22 cellular contexts compared by ENCODE assay signal in genomic region chr20:45017281-45017680, GRCh38. TPM values are rescaled to one million over a fixed set of nuclear protein-coding genes. Genes with fewer than 3 reads are reported as not detected.
DNase-seq lines count a peak whose midpoint lies in the region; ATAC-seq and TF ChIP-seq lines count a peak whose summit lies in the region.
"Had no signal": no experiment of that assay in that cellular context is flagged by ENCODE, and none has a peak within 500 bp of the region (broad histone marks: within the 10 kb centered on the region; RNA-seq: fewer than 3 reads in every experiment).

No MANE protein-coding gene starts in this region.

- H3K27me3 Mint-ChIP-seq in activated naive CD4-positive, alpha-beta T cell treated with anti-CD3 and anti-CD28 coated beads, Interleukin-2, amount 50 U/mL, for 24 hours, result no peaks in the 10 kb centered on the region
- no peaks in the 10 kb centered on the region for H3K27me3 Mint-ChIP-seq in activated naive CD4-positive, alpha-beta T cell treated with anti-CD3 and anti-CD28 coated beads, Interleukin-2, amount 10 ng/mL, durations not matched to agents 7 days and 5 days
- no peaks in the 10 kb centered on the region; the same call in 1 of the 2 replicates for H3K27me3 Mint-ChIP-seq in HFFc6 (ENCODE audit: insufficient read depth)
- no peaks in the 10 kb centered on the region for H3K27me3 Mint-ChIP-seq in endodermal cell (ENCODE audit: insufficient read depth)
- H3K27me3 Mint-ChIP-seq in natural killer cell (ENCODE audit: low read depth in 2 of 2), result no peaks in the 10 kb centered on the region
- H3K27me3 Mint-ChIP-seq: type B pancreatic cell had no signal

- H3K9me3 Mint-ChIP-seq in activated naive CD4-positive, alpha-beta T cell treated with anti-CD3 and anti-CD28 coated beads, Interleukin-2, amount 50 U/mL, for 24 hours, result no peaks in the 10 kb centered on the region
- H3K9me3 Mint-ChIP-seq in activated naive CD4-positive, alpha-beta T cell treated with anti-CD3 and anti-CD28 coated beads, Interleukin-2, amount 10 ng/mL, durations not matched to agents 7 days and 5 days, result no peaks in the 10 kb centered on the region
- H3K9me3 Mint-ChIP-seq in HFFc6 (no peaks in the 10 kb centered on the region), endodermal cell (no peaks in the 10 kb centered on the region), natural killer cell (no peaks in the 10 kb centered on the region)
- H3K9me3 Mint-ChIP-seq: activated T-cell treated with anti-CD3 and anti-CD28 coated beads, Interleukin-2, amount 50 U/mL, for 4 hours; type B pancreatic cell had no signal

- H3K4me3 ChIP-seq in endodermal cell (ENCODE audit: low read length) (no peak overlapping the region), A673 (ENCODE audit: low read depth, low read length, poor library complexity, severe bottlenecking) (no peak overlapping the region)
- H3K4me3 ChIP-seq: adrenal gland, HAP-1 had no signal

- POLR2A ChIA-PET in A673 (lab: Charles Lee; ENCODE audit: low non-redundant PET), result no interaction called here

- intact Hi-C loops in natural killer cell (cut with micrococcal nuclease) (loop anchor here (10.0 kb wide), 1 partner anchor 132 kb away; the partner anchor contains the start of gene YWHAB), A673 (cut with micrococcal nuclease; ENCODE audit: unreplicated experiment) (no loop called here)

- peak overlapping the region; percentile 17 for H3K4me3 Mint-ChIP-seq in activated naive CD4-positive, alpha-beta T cell treated with anti-CD3 and anti-CD28 coated beads, Interleukin-2, amount 50 U/mL, for 24 hours
- no peak overlapping the region for H3K4me3 Mint-ChIP-seq in activated naive CD4-positive, alpha-beta T cell treated with anti-CD3 and anti-CD28 coated beads, Interleukin-2, amount 10 ng/mL, durations not matched to agents 7 days and 5 days
- H3K4me3 Mint-ChIP-seq in HFFc6 (peak overlapping the region; percentile 2; the same call in 1 of the 2 replicates), endodermal cell (no peak overlapping the region), natural killer cell (no peak overlapping the region)
- H3K4me3 Mint-ChIP-seq: activated T-cell treated with anti-CD3 and anti-CD28 coated beads, Interleukin-2, amount 50 U/mL, for 4 hours; type B pancreatic cell had no signal

- WGBS in endodermal cell (ENCODE audit: insufficient coverage in 1 of 2, insufficient read length in 1 of 2), 2 experiments, result 54 to 77% methylated on average over 2 to 5 of the region's 5 CpGs

- H3K9me3 ChIP-seq in endodermal cell (ENCODE audit: control insufficient read depth, low read length), result no peaks in the 10 kb centered on the region
- H3K9me3 ChIP-seq in A673 (ENCODE audit: low read depth, low read length, poor library complexity, severe bottlenecking), result no peaks in the 10 kb centered on the region
- H3K9me3 ChIP-seq: adrenal gland, HAP-1 had no signal

- H3K36me3 Mint-ChIP-seq in activated naive CD4-positive, alpha-beta T cell treated with anti-CD3 and anti-CD28 coated beads, Interleukin-2, amount 50 U/mL, for 24 hours, result peaks cover 25% of the 10 kb centered on the region
- peaks cover 44% of the 10 kb centered on the region for H3K36me3 Mint-ChIP-seq in activated naive CD4-positive, alpha-beta T cell treated with anti-CD3 and anti-CD28 coated beads, Interleukin-2, amount 10 ng/mL, durations not matched to agents 7 days and 5 days
- H3K36me3 Mint-ChIP-seq in HFFc6 (ENCODE audit: low read depth) (peaks cover 15% of the 10 kb centered on the region), endodermal cell (ENCODE audit: low read depth) (peaks cover 10% of the 10 kb centered on the region), natural killer cell (peaks cover 6% of the 10 kb centered on the region)

- H3K27ac ChIP-seq in endodermal cell (ENCODE audit: low read depth, low read length), result no peak overlapping the region
- H3K27ac ChIP-seq in A673 (ENCODE audit: low read depth, low read length, poor library complexity, severe bottlenecking), result no peak overlapping the region
- H3K27ac ChIP-seq: adrenal gland had no signal

- TF ChIP-seq CTCF in HFFc6 (IDR thresholded peaks at IDR 0.05), result no peak
- no peak for TF ChIP-seq CTCF in endodermal cell (conservative IDR thresholded peaks at IDR 0.05)
- no peak for TF ChIP-seq CTCF in natural killer cell (IDR thresholded peaks at IDR 0.05)
- no peak for TF ChIP-seq CTCF in A673 (conservative IDR thresholded peaks at IDR 0.05; ENCODE audit: low read depth, low read length)

- H3K27me3 ChIP-seq in endodermal cell (ENCODE audit: control insufficient read depth, insufficient read depth, low read length, poor library complexity, severe bottlenecking) (no peaks in the 10 kb centered on the region), A673 (replicated peaks; ENCODE audit: insufficient read depth, low read depth, low read length, poor library complexity) (no peaks in the 10 kb centered on the region)
- H3K27me3 ChIP-seq: adrenal gland had no signal

- CTCF ChIA-PET in activated naive CD4-positive, alpha-beta T cell treated with anti-CD3 and anti-CD28 coated beads, Interleukin-2, amount 10 ng/mL, durations not matched to agents 7 days and 5 days (lab: Charles Lee), result no interaction called here
- CTCF ChIA-PET in A673 (lab: Charles Lee), result no interaction called here

- no peak overlapping the region for H3K9ac ChIP-seq in endodermal cell (ENCODE audit: extremely low read depth, low read length, poor library complexity, severe bottlenecking)

- peaks cover 5% of the 10 kb centered on the region for H3K4me1 ChIP-seq in endodermal cell (ENCODE audit: control insufficient read depth, insufficient read depth, low read length)
- H3K4me1 ChIP-seq in A673 (ENCODE audit: insufficient read depth, low read length, poor library complexity, severe bottlenecking), result peaks cover 4% of the 10 kb centered on the region

- peaks cover 79% of the 10 kb centered on the region for H3K4me1 Mint-ChIP-seq in activated naive CD4-positive, alpha-beta T cell treated with anti-CD3 and anti-CD28 coated beads, Interleukin-2, amount 50 U/mL, for 24 hours
- H3K4me1 Mint-ChIP-seq in activated naive CD4-positive, alpha-beta T cell treated with anti-CD3 and anti-CD28 coated beads, Interleukin-2, amount 10 ng/mL, durations not matched to agents 7 days and 5 days, result peaks cover 8% of the 10 kb centered on the region
- H3K4me1 Mint-ChIP-seq in HFFc6 (ENCODE audit: low read depth), result peaks cover 65% of the 10 kb centered on the region
- H3K4me1 Mint-ChIP-seq in endodermal cell, result peaks cover 38% of the 10 kb centered on the region
- peaks cover 60 to 65% of the 10 kb centered on the region in 2 donors for H3K4me1 Mint-ChIP-seq in natural killer cell

- H3K27ac Mint-ChIP-seq in activated naive CD4-positive, alpha-beta T cell treated with anti-CD3 and anti-CD28 coated beads, Interleukin-2, amount 50 U/mL, for 24 hours, result peak overlapping the region; percentile 76
- H3K27ac Mint-ChIP-seq in activated naive CD4-positive, alpha-beta T cell treated with anti-CD3 and anti-CD28 coated beads, Interleukin-2, amount 10 ng/mL, durations not matched to agents 7 days and 5 days, result no peak overlapping the region
- H3K27ac Mint-ChIP-seq in HFFc6 (peak overlapping the region; percentile 72), endodermal cell (peak overlapping the region; percentile 64), natural killer cell (peak overlapping the region; percentile 34 to 47)
- H3K27ac Mint-ChIP-seq: type B pancreatic cell had no signal

- DNase-seq in activated naive CD4-positive, alpha-beta T cell treated with anti-CD3 and anti-CD28 coated beads, Interleukin-2, amount 10 ng/mL, durations not matched to agents 7 days and 5 days, result no peak
- DNase-seq in HFFc6 (no peak), endodermal cell (no peak), natural killer cell (no peak), A673 (ENCODE audit: low spot score) (no peak), cerebellar cortex (ENCODE audit: low spot score) (no peak), A172 (ENCODE audit: low spot score) (no peak)
- DNase-seq: activated T-cell treated with anti-CD3 and anti-CD28 coated beads, Interleukin-2, amount 50 U/mL, for 4 hours; adrenal gland; Kasumi-1; midbrain; NCI-H187 treated with DMSO at 0.1 percent for 48 hours; NCI-H226; NCI-H82; OCI-M1; Right ventricle myocardium superior; small intestine; stimulated activated CD4-positive, alpha-beta T cell treated with anti-CD3 and anti-CD28 coated beads, Interleukin-2, amount 100 ng/mL, for 48 hours; stimulated activated naive CD8-positive, alpha-beta T cell treated with anti-CD3 and anti-CD28 coated beads, Interleukin-15, Interleukin-2, amounts not matched to agents 100 U/mL and 50 U/mL, for 24 hours had no signal

- peaks cover 13% of the 10 kb centered on the region for H3K36me3 ChIP-seq in endodermal cell (ENCODE audit: control insufficient read depth, insufficient read depth, low read length)
- peaks cover 5% of the 10 kb centered on the region for H3K36me3 ChIP-seq in A673 (ENCODE audit: insufficient read depth, low read length, poor library complexity, severe bottlenecking)

- BruUV-seq in A673 (replicated peaks; lab: Mats Ljungman, UMichigan), result no TSS peak

- ATAC-seq in natural killer cell, result no peak
- ATAC-seq: activated T-cell treated with anti-CD3 and anti-CD28 coated beads, Interleukin-2, amount 50 U/mL, for 4 hours; stimulated activated naive CD8-positive, alpha-beta T cell treated with anti-CD3 and anti-CD28 coated beads, Interleukin-15, Interleukin-2, amounts not matched to agents 100 U/mL and 50 U/mL, for 24 hours had no signal

RNA-seq across cellular contexts. Expression of gene STK4, which starts 51.0 kb away (rescaled TPM):
- total RNA-seq in HFFc6 (2021; fragmentation: NEBNext Ultra II Directional; extraction: Animal tissue kit (Norgen Biotek cat#: 25700)), result 10 to 100 TPM; 34.3 to 46.6 (median 36.6) TPM
- total RNA-seq in endodermal cell (10 to 100 TPM; 29.2 to 33.1 TPM), natural killer cell (100 to 1,000 TPM; 351 to 394 (median 366) TPM), A673 (2021) (52.7 and 53.2 TPM in 2 replicates)
- 22.3 TPM for polyA plus RNA-seq in endodermal cell (2013, experiment 1 of 2)
- 21.1 TPM for polyA plus RNA-seq in endodermal cell (2013, experiment 2 of 2)
- total RNA-seq in A172 (2014; rRNA removed; shearing (Covaris generic)), result 17.7 and 21.3 TPM in 2 replicates

RNA-seq across cellular contexts. Expression of gene TOMM34, which starts 57.1 kb away (rescaled TPM):
- 10 to 100 TPM; 88.5 to 96.5 (median 93.0) TPM for total RNA-seq in HFFc6 (2021; fragmentation: NEBNext Ultra II Directional; extraction: Animal tissue kit (Norgen Biotek cat#: 25700))
- total RNA-seq in endodermal cell (10 to 100 TPM; 43.6 to 43.9 TPM), natural killer cell (1 to 10 TPM; 8.5 to 9.2 (median 8.8) TPM), A673 (2021) (49.3 and 53.5 TPM in 2 replicates)
- polyA plus RNA-seq in endodermal cell (2013, experiment 1 of 2), result 46.7 TPM
- polyA plus RNA-seq in endodermal cell (2013, experiment 2 of 2), result 44.1 TPM
- total RNA-seq in A172 (2014; rRNA removed; shearing (Covaris generic)), result 105 and 107 TPM in 2 replicates

Comparison
In these comparisons a context has a peak if more than half of its experiments do, and no peak if none do; other contexts are left out.
1. H3K4me3 Mint-ChIP-seq: peak in activated naive CD4-positive, alpha-beta T cell treated with anti-CD3 and anti-CD28 coated beads, Interleukin-2, amount 50 U/mL, for 24 hours (single experiment) and HFFc6 (single experiment); none in activated naive CD4-positive, alpha-beta T cell treated with anti-CD3 and anti-CD28 coated beads, Interleukin-2, amount 10 ng/mL, durations not matched to agents 7 days and 5 days (single experiment), endodermal cell (single experiment) and natural killer cell (single experiment).